Comparison of ENCODE assay signal across 11 cellular contexts in genomic region chr11:33428435-33428834, GRCh38. TPM values are rescaled to one million over a fixed set of nuclear protein-coding genes. Genes with fewer than 3 reads are reported as not detected.
"Had no signal": no experiment of that assay in that cellular context is flagged by ENCODE, and none has a peak within 500 bp of the region (broad histone marks: within the 10 kb centered on the region; RNA-seq: fewer than 3 reads in every experiment).

No MANE protein-coding gene starts in this region.

RNA-seq across cellular contexts. Expression of gene KIAA1549L, which starts 52.5 kb away (rescaled TPM):
- total RNA-seq: activated CD4-positive, alpha-beta memory T cell treated with anti-CD3 and anti-CD28 coated beads for 36 hours; activated CD4-positive, alpha-beta T cell treated with anti-CD3 and anti-CD28 coated beads for 36 hours; activated CD4-positive, alpha-beta T cell treated with anti-CD3 and anti-CD28 coated beads, Interleukin-2, amount 10 ng/mL, durations not matched to agents 24 days and 14 days; activated CD4-positive, alpha-beta T cell treated with anti-CD3 and anti-CD28 coated beads, Interleukin-2, amount 10 ng/mL, durations not matched to agents 7 days and 5 days; activated CD8-positive, alpha-beta memory T cell treated with anti-CD3 and anti-CD28 coated beads for 36 hours; activated CD8-positive, alpha-beta memory T cell treated with anti-CD3 and anti-CD28 coated beads, Interleukin-2, amount 10 ng/mL, durations not matched to agents 7 days and 5 days; activated CD8-positive, alpha-beta T cell treated with anti-CD3 and anti-CD28 coated beads for 36 hours; activated CD8-positive, alpha-beta T cell treated with anti-CD3 and anti-CD28 coated beads, Interleukin-2, amount 10 ng/mL, durations not matched to agents 7 days and 5 days; T-helper 1 cell treated with Interleukin-12 subunit alpha and Interleukin-12 subunit beta and Interleukin-4 antibody, amounts not matched to agents 30 ng/mL and 1 ng/mL, for 36 hours; T-helper 17 cell; T-helper 2 cell treated with Interferon-gamma antibody and Interleukin-4, amounts not matched to agents 100 ng/mL and 5 ng/mL, for 36 hours had no signal
